Comparison of ENCODE assay signal across 1 cellular context in the genomic region with DNA sequence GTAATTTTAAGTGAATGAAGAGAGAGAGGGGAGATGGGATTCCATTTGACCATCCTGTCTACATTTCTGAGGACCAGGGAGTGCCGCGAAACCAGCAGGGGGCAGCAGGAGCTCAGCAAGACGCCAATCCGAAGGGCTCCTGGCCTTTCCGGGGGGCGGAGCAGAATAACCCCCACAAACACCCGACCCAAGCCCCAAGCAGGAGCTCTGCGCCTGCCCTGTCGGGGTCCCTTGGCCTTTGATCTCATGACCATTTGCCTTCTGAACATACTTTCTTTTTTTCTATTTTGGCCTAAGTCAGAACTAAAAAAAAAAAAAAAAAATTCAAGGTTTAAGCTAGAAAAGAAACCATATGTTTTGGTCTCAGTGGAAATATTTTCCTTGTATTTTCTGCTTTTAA.
TF ChIP-seq lines count a peak whose summit lies in the region.

No MANE protein-coding gene starts in this region.

TF ChIP-seq in H1, 55 proteins besides CTCF, POLR2A, EP300 and RAD21:
- TF ChIP-seq, protein P1, sequence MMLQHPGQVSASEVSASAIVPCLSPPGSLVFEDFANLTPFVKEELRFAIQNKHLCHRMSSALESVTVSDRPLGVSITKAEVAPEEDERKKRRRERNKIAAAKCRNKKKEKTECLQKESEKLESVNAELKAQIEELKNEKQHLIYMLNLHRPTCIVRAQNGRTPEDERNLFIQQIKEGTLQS (IDR thresholded peaks at IDR 0.05; ENCODE audit: insufficient read depth, low read depth, low read length) = 0 out of 2 replicates have a peak, but pooled peaks have one; percentile 2
- no peak for TF ChIP-seq NANOG (IDR thresholded peaks at IDR 0.05; ENCODE audit: insufficient read depth, low read depth, low read length, poor library complexity, severe bottlenecking)
- no peak for TF ChIP-seq GTF2F1 (IDR thresholded peaks at IDR 0.05; ENCODE audit: borderline replicate concordance, low read depth, low read length)
- 0 out of 2 replicates have a peak, but pooled peaks have one; percentile 4 for TF ChIP-seq TEAD4 (IDR thresholded peaks at IDR 0.05; ENCODE audit: low read depth, low read length)
- TF ChIP-seq CBX5 (IDR thresholded peaks at IDR 0.05; ENCODE audit: low read depth, low read length) = no peak
- TF ChIP-seq JUN (IDR thresholded peaks at IDR 0.05; ENCODE audit: low read depth, low read length) = no peak
